ENCODE assay signal across 22 cellular contexts in genomic region chr9:120524038-120524437, GRCh38. TPM values are rescaled to one million over a fixed set of nuclear protein-coding genes. Genes with fewer than 3 reads are reported as not detected.
DNase-seq lines count a peak whose midpoint lies in the region; ATAC-seq and TF ChIP-seq lines count a peak whose summit lies in the region.
"Had no signal": no experiment of that assay in that cellular context is flagged by ENCODE, and none has a peak within 500 bp of the region (broad histone marks: within the 10 kb centered on the region; RNA-seq: fewer than 3 reads in every experiment).

No MANE protein-coding gene starts in this region.

- H4K5ac ChIP-seq in H9 (ENCODE audit: insufficient read length, low read depth, low read length), result no peak overlapping the region

- H3K27ac Mint-ChIP-seq in T-helper 17 cell (peak overlapping the region; percentile 16), H9 (no peak overlapping the region)
- H3K27ac Mint-ChIP-seq: CD4-positive, CD25-positive, alpha-beta regulatory T cell had no signal

- H3T11ph ChIP-seq in H9 (ENCODE audit: low read length), result no peak overlapping the region

- no peak overlapping the region for H2AFZ ChIP-seq in H9 (ENCODE audit: low read length)

- H3K4me3 ChIP-seq in right atrium auricular region (no peak overlapping the region), HEK293 (ENCODE audit: low read depth, low read length) (no peak overlapping the region), thyroid gland (replicated peaks in 1 of 3) (no peak overlapping the region)
- H3K4me3 ChIP-seq: BLaER1, GM12878 had no signal

- TF ChIP-seq CTCF in right atrium auricular region (IDR thresholded peaks at IDR 0.05) (no peak), HEK293 (tag by site-specific recombination; IDR thresholded peaks at IDR 0.05) (no peak), thyroid gland (IDR thresholded peaks at IDR 0.05) (no peak), H9 (conservative IDR thresholded peaks at IDR 0.05) (no peak)

- H3K27me3 ChIP-seq in right atrium auricular region (no peaks in the 10 kb centered on the region), thyroid gland (no peaks in the 10 kb centered on the region), H9 (ENCODE audit: insufficient read depth, low read length) (no peaks in the 10 kb centered on the region)
- H3K27me3 ChIP-seq: BE2C, BLaER1 had no signal

- H3K27me3 Mint-ChIP-seq in T-helper 17 cell, result no peaks in the 10 kb centered on the region
- H3K27me3 Mint-ChIP-seq in H9 (ENCODE audit: low read depth), result no peaks in the 10 kb centered on the region
- H3K27me3 Mint-ChIP-seq: CD4-positive, alpha-beta memory T cell; CD4-positive, CD25-positive, alpha-beta regulatory T cell; CD8-positive, alpha-beta memory T cell had no signal

- no peak overlapping the region for H4K91ac ChIP-seq in H9 (ENCODE audit: insufficient read length, low read depth, low read length)

- no peak overlapping the region for H2BK5ac ChIP-seq in H9 (ENCODE audit: insufficient read length, low read length)

- H2AK5ac ChIP-seq in H9 (ENCODE audit: insufficient read length, low read length), result no peak overlapping the region

- POLR2A ChIA-PET in HEK293 (lab: Yijun Ruan, JAX), result no interaction called here

- no peak overlapping the region for H4K8ac ChIP-seq in H9 (replicated peaks; ENCODE audit: insufficient read length, low read depth, low read length)

- no peak overlapping the region for H2BK15ac ChIP-seq in H9 (ENCODE audit: low read depth, low read length)

- H2BK20ac ChIP-seq in H9 (ENCODE audit: low read depth, low read length, poor library complexity, severe bottlenecking), result no peak overlapping the region

- no peak overlapping the region for H3K4me2 ChIP-seq in H9 (ENCODE audit: insufficient read depth, insufficient read length, low read length)
- H3K4me2 ChIP-seq: BLaER1 had no signal

- H3K18ac ChIP-seq in H9 (ENCODE audit: insufficient read length, low read depth, low read length), result no peak overlapping the region

- H3K14ac ChIP-seq in H9 (ENCODE audit: insufficient read depth, low read length), result no peak overlapping the region

- no peaks in the 10 kb centered on the region for H3K79me2 ChIP-seq in H9 (ENCODE audit: insufficient read depth, low read length)

- DNase-seq in Right ventricle myocardium superior, result no peak
- DNase-seq in right atrium auricular region (ENCODE audit: low spot score), result no peak
- DNase-seq in T-helper 17 cell, result no peak
- no peak for DNase-seq in thyroid gland
- no peak for DNase-seq in H9
- DNase-seq: 8988T; ACHN; BE2C; C1 segment of cervical spinal cord; Calu3; CD4-positive, alpha-beta memory T cell; CD4-positive, CD25-positive, alpha-beta regulatory T cell; CD8-positive, alpha-beta memory T cell; DND-41; EL; GDM1 had no signal

- H3K79me1 ChIP-seq in H9 (ENCODE audit: insufficient read depth, low read depth, low read length, poor library complexity, severe bottlenecking), result no peaks in the 10 kb centered on the region

- no peak for TF ChIP-seq POLR2A in thyroid gland (IDR thresholded peaks at IDR 0.05)

- peak; percentile 20 for ATAC-seq in Right ventricle myocardium superior (ENCODE audit: poor library complexity)
- ATAC-seq in T-helper 17 cell, result no peak
- no peak for ATAC-seq in esophagus mucosa
- ATAC-seq: GM12878 had no signal

- 87 to 94% methylated on average over 3 of the region's 3 CpGs for WGBS in thyroid gland, 2 donors
- no CpG with 5 or more reads among the region's 3 CpGs for WGBS in H9 (ENCODE audit: extremely low coverage, insufficient read length, low lambda C conversion rate)

- H3K23me2 ChIP-seq in H9 (ENCODE audit: insufficient read length, low read depth, low read length, poor library complexity, severe bottlenecking), result no peaks in the 10 kb centered on the region

- no peak overlapping the region for H2BK120ac ChIP-seq in H9 (ENCODE audit: low read depth, low read length, poor library complexity, severe bottlenecking)

- H3K27ac ChIP-seq in right atrium auricular region, result no peak overlapping the region
- no peak overlapping the region for H3K27ac ChIP-seq in HEK293 (ENCODE audit: extremely low read depth, low read depth, low read length)
- peak overlapping the region in 2 of 3 donors; percentile 58 to 71 for H3K27ac ChIP-seq in thyroid gland
- no peak overlapping the region for H3K27ac ChIP-seq in H9 (ENCODE audit: insufficient read length, low read depth, low read length)
- H3K27ac ChIP-seq: BLaER1 had no signal

- no peak overlapping the region for H2BK12ac ChIP-seq in H9 (ENCODE audit: insufficient read length, low read depth, low read length)

- no peaks in the 10 kb centered on the region for H3K9me3 Mint-ChIP-seq in H9
- H3K9me3 Mint-ChIP-seq: CD14-positive monocyte; CD8-positive, alpha-beta memory T cell had no signal

- H3K9ac ChIP-seq in H9 (ENCODE audit: extremely low read depth, insufficient read length, low read length), result no peak overlapping the region
- H3K9ac ChIP-seq: BLaER1 had no signal

- H3K4me1 ChIP-seq in right atrium auricular region (no peaks in the 10 kb centered on the region), HEK293 (ENCODE audit: control insufficient read depth, insufficient read depth, low read length) (no peaks in the 10 kb centered on the region), thyroid gland (peaks cover 36 to 46% of the 10 kb centered on the region in 2 donors), H9 (ENCODE audit: insufficient read depth, low read length) (0 out of 2 replicates have a peak, but pooled peaks cover 9% of the 10 kb centered on the region)
- H3K4me1 ChIP-seq: BE2C, BLaER1 had no signal

- no peaks in the 10 kb centered on the region for H4K20me1 ChIP-seq in H9 (ENCODE audit: control insufficient read depth, insufficient read depth, insufficient read length)
- H4K20me1 ChIP-seq: BLaER1 had no signal

- H3K23ac ChIP-seq in H9 (ENCODE audit: insufficient read length, low read depth, low read length), result no peak overlapping the region

- H3K36me3 Mint-ChIP-seq in T-helper 17 cell (ENCODE audit: low read depth) (peaks cover 25% of the 10 kb centered on the region), H9 (ENCODE audit: insufficient read depth in 1 of 3, low read depth in 3 of 3) (peaks cover 52 to 75% (median 66%) of the 10 kb centered on the region in 3 experiments)

- H3K4ac ChIP-seq in H9 (ENCODE audit: low read depth, low read length), result no peak overlapping the region

- H3K4me3 Mint-ChIP-seq in T-helper 17 cell, result no peak overlapping the region
- H3K4me3 Mint-ChIP-seq in H9, result no peak overlapping the region
- H3K4me3 Mint-ChIP-seq: CD14-positive monocyte; CD4-positive, alpha-beta memory T cell; CD4-positive, CD25-positive, alpha-beta regulatory T cell; CD8-positive, alpha-beta memory T cell had no signal

- H3K56ac ChIP-seq in H9 (ENCODE audit: insufficient read length, low read depth, low read length), result no peak overlapping the region

- no peaks in the 10 kb centered on the region for H3K9me3 ChIP-seq in right atrium auricular region
- H3K9me3 ChIP-seq in HEK293 (ENCODE audit: control insufficient read depth, insufficient read depth, low read depth, low read length), result no peaks in the 10 kb centered on the region
- H3K9me3 ChIP-seq in T-helper 17 cell (ENCODE audit: control insufficient read depth, low read length, poor library complexity, severe bottlenecking), result no peaks in the 10 kb centered on the region
- H3K9me3 ChIP-seq in thyroid gland, result no peaks in the 10 kb centered on the region
- H3K9me3 ChIP-seq in H9 (ENCODE audit: control insufficient read depth, low read depth, low read length), result no peaks in the 10 kb centered on the region
- H3K9me3 ChIP-seq: BE2C, BLaER1, Caco-2 had no signal

- intact Hi-C loops in Right ventricle myocardium superior (cut with DNase I), result no loop called here
- intact Hi-C loops in thyroid gland (cut with DNase I), result no loop called here

- H3K4me1 Mint-ChIP-seq in T-helper 17 cell, result peaks cover 2% of the 10 kb centered on the region
- H3K4me1 Mint-ChIP-seq in H9, result peaks cover 22 to 39% of the 10 kb centered on the region in 2 experiments
- H3K4me1 Mint-ChIP-seq: CD14-positive monocyte; CD4-positive, alpha-beta memory T cell; CD8-positive, alpha-beta memory T cell had no signal

- H3K36me3 ChIP-seq in right atrium auricular region (peaks cover 56% of the 10 kb centered on the region), HEK293 (ENCODE audit: control insufficient read depth in 2 of 2, insufficient read depth in 1 of 2, low read length in 2 of 2) (peaks cover 32 to 80% of the 10 kb centered on the region in 2 experiments), thyroid gland (peaks cover 0 to 4% of the 10 kb centered on the region in 2 donors)

- CTCF ChIA-PET in HEK293 (lab: Yijun Ruan, JAX), result interaction anchor here (1.8 kb wide), 1 partner anchor 9 kb away, joined by 7 read pairs; no protein-coding TSS in a partner anchor

TF ChIP-seq in HEK293, 187 proteins besides CTCF, POLR2A, EP300 and RAD21:
- no peak for TF ChIP-seq ZNF239 (tag by site-specific recombination; IDR thresholded peaks at IDR 0.05)
- TF ChIP-seq ZNF280C (tag by site-specific recombination; IDR thresholded peaks at IDR 0.05), result no peak
- TF ChIP-seq ZNF621 (tag by site-specific recombination; IDR thresholded peaks at IDR 0.05), result no peak
- no peak for TF ChIP-seq ZSCAN16 (tag by site-specific recombination; IDR thresholded peaks at IDR 0.05)
- 0 out of 2 replicates have a peak, but pooled peaks have one; percentile 21 for TF ChIP-seq ZNF664 (tag by site-specific recombination; IDR thresholded peaks at IDR 0.05)
- no peak for TF ChIP-seq ZNF202 (tag by site-specific recombination; IDR thresholded peaks at IDR 0.05; ENCODE audit: borderline replicate concordance)
- no peak for TF ChIP-seq ZBTB21 (tag by site-specific recombination; IDR thresholded peaks at IDR 0.05)
TF ChIP-seq in HEK293: peak in this region for 1.

RNA-seq across cellular contexts. Expression of gene CDK5RAP2, which starts 55.9 kb away (rescaled TPM):
- total RNA-seq in Right ventricle myocardium superior (74.0 TPM), right atrium auricular region (10 to 100 TPM; 36.7 to 40.4 TPM), T-helper 17 cell (10 to 100 TPM; 59.5 to 68.1 TPM), thyroid gland (10 to 100 TPM; 39.5 to 51.9 (median 46.9) TPM), esophagus mucosa (31.6 TPM), H9 (2021) (51.9 and 56.4 TPM in 2 replicates)

Comparison
In these comparisons a context has a peak if more than half of its experiments do, and no peak if none do; other contexts are left out.
1. H3K27ac ChIP-seq: peak in thyroid gland (2 of 3); none in right atrium auricular region (0 of 2), HEK293 (single experiment) and H9 (single experiment).